1 cellular context compared by ENCODE assay signal in the genomic region with DNA sequence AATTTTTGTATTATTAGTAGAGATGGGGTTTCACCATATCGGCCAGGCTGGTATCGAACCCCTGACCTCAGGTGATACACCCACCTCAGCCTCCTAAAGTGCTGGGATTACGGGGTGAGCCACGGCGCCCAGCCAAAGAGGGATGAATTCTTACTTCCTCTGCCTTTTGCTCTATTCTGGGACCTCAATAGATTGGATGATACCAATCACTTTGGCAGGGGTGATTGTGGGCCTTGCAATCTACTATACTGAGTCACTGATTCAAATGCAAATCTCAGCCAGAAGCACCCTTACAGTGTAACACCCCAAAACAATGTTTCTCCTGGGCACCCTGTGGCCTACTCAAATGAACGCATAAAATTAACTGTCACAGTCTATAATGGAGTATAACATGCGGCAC.
TF ChIP-seq lines count a peak whose summit lies in the region.

No MANE protein-coding gene starts in this region.

TF ChIP-seq in SK-N-SH treated with all-trans-retinoic acid at 6 μM for 48 hours, 23 proteins besides CTCF, POLR2A, EP300 and RAD21 (continued from another document):
- TF ChIP-seq TSHZ2 (CRISPR knock-in tag; IDR thresholded peaks at IDR 0.05) (no peak), BACH2 (CRISPR knock-in tag; IDR thresholded peaks at IDR 0.05; ENCODE audit: borderline replicate concordance) (no peak)
TF ChIP-seq in SK-N-SH treated with all-trans-retinoic acid at 6 μM for 48 hours: peak in this region for 0.
